ENCODE assay signal across 22 cellular contexts in the genomic region with DNA sequence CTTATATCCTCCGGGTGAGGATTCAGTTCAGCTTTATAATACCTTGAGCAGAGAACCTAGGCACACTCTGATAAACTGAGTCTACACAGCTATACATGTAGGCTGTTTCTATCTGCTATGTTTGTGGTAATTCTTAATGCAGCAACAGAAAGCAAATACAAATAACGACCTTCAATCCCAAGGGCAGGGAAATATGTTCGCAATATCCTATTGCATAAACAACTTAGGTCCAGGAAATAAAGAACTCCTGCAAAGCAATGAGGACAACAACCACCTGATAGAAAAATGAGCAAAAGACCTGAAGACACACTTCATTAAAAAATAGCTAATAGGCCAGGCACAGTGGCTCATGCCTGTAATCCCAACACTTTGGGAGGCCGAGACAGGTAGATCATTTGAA.
"Had no signal": no experiment of that assay in that cellular context is flagged by ENCODE, and none has a peak within 500 bp of the region (broad histone marks: within the 10 kb centered on the region; RNA-seq: fewer than 3 reads in every experiment).

No MANE protein-coding gene starts in this region.

- H3K4me2 ChIP-seq: SK-N-SH had no signal

- FAIRE-seq: RCC 7860 had no signal

- H3K9ac ChIP-seq: SK-N-SH had no signal

- H3K9me3 ChIP-seq: SK-N-SH had no signal

- DNase-seq: IMR-90; Karpas-422; KG1; MM.1S; NCI-H1092 treated with DMSO at 0.1 percent for 48 hours; NCI-H1436; NCI-H187; NCI-H2029; NCI-H2081 treated with DMSO at 0.1 percent for 48 hours; NCI-H2171; NCI-H226; NCI-H446; NCI-H510A; NCI-H524 treated with DMSO at 0.1 percent for 48 hours; NCI-H69; NCI-H774; NK-92 treated with Interleukin-12 subunit alpha and Interleukin-12 subunit beta, amount 100 ng/mL, for 24 hours; Right ventricle myocardium superior; RPMI8226; SK-N-SH; SW 1271 had no signal
